13 cellular contexts compared by ENCODE assay signal in the genomic region with DNA sequence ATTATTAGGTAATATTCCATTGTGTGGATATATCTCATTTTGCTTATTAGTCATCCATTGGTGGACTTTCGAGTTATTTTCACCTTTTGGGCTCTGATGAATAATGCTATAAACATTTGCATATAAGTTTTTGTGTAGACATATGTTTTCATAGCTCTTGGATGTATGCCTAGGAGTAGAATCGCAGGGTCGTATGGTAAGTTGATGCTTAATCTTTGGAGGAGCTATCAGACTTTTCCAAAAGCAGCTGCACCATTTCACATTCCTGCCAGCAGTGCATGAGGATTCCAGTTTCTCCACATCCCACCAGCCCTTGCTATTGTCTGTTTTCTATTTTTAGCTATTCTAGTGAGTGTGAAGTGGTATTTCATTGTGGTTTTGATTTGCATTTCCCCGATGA.
DNase-seq lines count a peak whose midpoint lies in the region; ATAC-seq, FAIRE-seq and TF ChIP-seq lines count a peak whose summit lies in the region.
"Had no signal": no experiment of that assay in that cellular context is flagged by ENCODE, and none has a peak within 500 bp of the region (broad histone marks: within the 10 kb centered on the region; RNA-seq: fewer than 3 reads in every experiment).

No MANE protein-coding gene starts in this region.

- H3K27me3 ChIP-seq in CD8-positive, alpha-beta memory T cell (ENCODE audit: insufficient read depth, low read length, poor library complexity, severe bottlenecking) = no peaks in the 10 kb centered on the region
- no peaks in the 10 kb centered on the region for H3K27me3 ChIP-seq in upper lobe of right lung
- H3K27me3 ChIP-seq: colonic mucosa had no signal

- no peak overlapping the region for H3K27ac ChIP-seq in CD8-positive, alpha-beta memory T cell (ENCODE audit: low read depth, low read length)
- no peak overlapping the region for H3K27ac ChIP-seq in upper lobe of right lung
- H3K27ac ChIP-seq: colonic mucosa, left ventricle myocardium inferior, RWPE1 had no signal

- intact Hi-C loops in upper lobe of right lung (cut with DNase I) = no loop called here

- H3K4me3 Mint-ChIP-seq in CD8-positive, alpha-beta memory T cell = no peak overlapping the region
- H3K4me3 Mint-ChIP-seq: activated naive CD4-positive, alpha-beta T cell treated with anti-CD3 and anti-CD28 coated beads for 36 hours had no signal

- TF ChIP-seq CTCF in fibroblast of pulmonary artery (IDR thresholded peaks at IDR 0.05; ENCODE audit: low read length, missing control alignments) (peak; percentile 49), upper lobe of right lung (IDR thresholded peaks at IDR 0.05) (no peak)

- FAIRE-seq in frontal cortex (lab: Jason Lieb, UNC) = no peak

- no peaks in the 10 kb centered on the region for H3K9me3 Mint-ChIP-seq in CD8-positive, alpha-beta memory T cell
- H3K9me3 Mint-ChIP-seq: activated naive CD4-positive, alpha-beta T cell treated with anti-CD3 and anti-CD28 coated beads for 36 hours had no signal

- no peak overlapping the region for H3K27ac Mint-ChIP-seq in CD8-positive, alpha-beta memory T cell
- H3K27ac Mint-ChIP-seq: activated naive CD4-positive, alpha-beta T cell treated with anti-CD3 and anti-CD28 coated beads for 36 hours had no signal

- DNase-seq in HCEC 1CT (peak; percentile 34), fibroblast of pulmonary artery (ENCODE audit: low read depth) (peak; percentile 61), renal cortical epithelial cell (ENCODE audit: low read depth) (peak; percentile 49), frontal cortex (ENCODE audit: low spot score in 2 of 2) (no peak), upper lobe of right lung (no peak)
- no peak for DNase-seq in CD8-positive, alpha-beta memory T cell
- DNase-seq: activated naive CD4-positive, alpha-beta T cell treated with anti-CD3 and anti-CD28 coated beads for 36 hours; colonic mucosa; left ventricle myocardium inferior; NCI-H345 had no signal

- POLR2A ChIA-PET in CD8-positive, alpha-beta memory T cell (lab: Charles Lee) = no interaction called here

- no peak overlapping the region for H3K4me3 ChIP-seq in fibroblast of pulmonary artery (replicated peaks; ENCODE audit: low read depth, low read length)
- H3K4me3 ChIP-seq in CD8-positive, alpha-beta memory T cell (ENCODE audit: low read length) = no peak overlapping the region
- H3K4me3 ChIP-seq in upper lobe of right lung = no peak overlapping the region
- H3K4me3 ChIP-seq: colonic mucosa, left ventricle myocardium inferior had no signal

- H3K4me1 Mint-ChIP-seq in CD8-positive, alpha-beta memory T cell = peaks cover 0 to 7% (median 6%) of the 10 kb centered on the region in 3 donors

- no peaks in the 10 kb centered on the region for H3K36me3 ChIP-seq in CD8-positive, alpha-beta memory T cell (ENCODE audit: insufficient read depth, low read length)
- H3K36me3 ChIP-seq in upper lobe of right lung = no peaks in the 10 kb centered on the region
- H3K36me3 ChIP-seq: colonic mucosa, left ventricle myocardium inferior had no signal

- ATAC-seq in SK-N-SH treated with all-trans-retinoic acid at 6 μM for 48 hours (peak; percentile 50), upper lobe of right lung (no peak), HG02798 (IDR thresholded peaks at IDR 0.05; ENCODE audit: poor library complexity, unreplicated experiment) (no peak)

- H3K27me3 Mint-ChIP-seq in CD8-positive, alpha-beta memory T cell = peaks cover 4 to 10% of the 10 kb centered on the region in 2 donors

- no peaks in the 10 kb centered on the region for H3K9me3 ChIP-seq in CD8-positive, alpha-beta memory T cell (ENCODE audit: low read length)
- no peaks in the 10 kb centered on the region for H3K9me3 ChIP-seq in upper lobe of right lung
- H3K9me3 ChIP-seq: colonic mucosa, left ventricle myocardium inferior had no signal

- H3K4me1 ChIP-seq in CD8-positive, alpha-beta memory T cell (ENCODE audit: insufficient read depth, low read length) = no peaks in the 10 kb centered on the region
- H3K4me1 ChIP-seq in upper lobe of right lung = peaks cover 2% of the 10 kb centered on the region
- H3K4me1 ChIP-seq: colonic mucosa, left ventricle myocardium inferior had no signal

- H3K36me3 Mint-ChIP-seq in CD8-positive, alpha-beta memory T cell = no peaks in the 10 kb centered on the region

- CTCF ChIA-PET in CD8-positive, alpha-beta memory T cell (lab: Charles Lee) = interaction anchor here (1.4 kb wide), 1 partner anchor 14 kb away, joined by 4 read pairs; no protein-coding TSS in a partner anchor

TF ChIP-seq in SK-N-SH treated with all-trans-retinoic acid at 6 μM for 48 hours, 23 proteins besides CTCF, POLR2A, EP300 and RAD21:
- no peak for TF ChIP-seq ZC3H10 (CRISPR knock-in tag; IDR thresholded peaks at IDR 0.05)
- no peak for TF ChIP-seq BACH2 (CRISPR knock-in tag; IDR thresholded peaks at IDR 0.05; ENCODE audit: borderline replicate concordance)
- TF ChIP-seq, protein P1, sequence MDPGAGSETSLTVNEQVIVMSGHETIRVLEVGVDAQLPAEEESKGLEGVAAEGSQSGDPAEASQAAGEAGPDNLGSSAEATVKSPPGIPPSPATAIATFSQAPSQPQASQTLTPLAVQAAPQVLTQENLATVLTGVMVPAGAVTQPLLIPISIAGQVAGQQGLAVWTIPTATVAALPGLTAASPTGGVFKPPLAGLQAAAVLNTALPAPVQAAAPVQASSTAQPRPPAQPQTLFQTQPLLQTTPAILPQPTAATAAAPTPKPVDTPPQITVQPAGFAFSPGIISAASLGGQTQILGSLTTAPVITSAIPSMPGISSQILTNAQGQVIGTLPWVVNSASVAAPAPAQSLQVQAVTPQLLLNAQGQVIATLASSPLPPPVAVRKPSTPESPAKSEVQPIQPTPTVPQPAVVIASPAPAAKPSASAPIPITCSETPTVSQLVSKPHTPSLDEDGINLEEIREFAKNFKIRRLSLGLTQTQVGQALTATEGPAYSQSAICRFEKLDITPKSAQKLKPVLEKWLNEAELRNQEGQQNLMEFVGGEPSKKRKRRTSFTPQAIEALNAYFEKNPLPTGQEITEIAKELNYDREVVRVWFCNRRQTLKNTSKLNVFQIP (CRISPR knock-in tag; IDR thresholded peaks at IDR 0.05; ENCODE audit: borderline replicate concordance, low read depth) = no peak
- TF ChIP-seq OSR1 (CRISPR knock-in tag; IDR thresholded peaks at IDR 0.05) = no peak
- no peak for TF ChIP-seq ISL1 (CRISPR knock-in tag; IDR thresholded peaks at IDR 0.05)
- no peak for TF ChIP-seq GLIS3 (CRISPR knock-in tag; IDR thresholded peaks at IDR 0.05)
- no peak for TF ChIP-seq ZNF565 (CRISPR knock-in tag; conservative IDR thresholded peaks at IDR 0.05; ENCODE audit: low read depth)
- no peak for TF ChIP-seq TCF4 (CRISPR knock-in tag; IDR thresholded peaks at IDR 0.05; ENCODE audit: borderline replicate concordance)
- no peak for TF ChIP-seq PPARA (CRISPR knock-in tag; IDR thresholded peaks at IDR 0.05; ENCODE audit: borderline replicate concordance)

Comparison
In these comparisons a context has a peak if more than half of its experiments do, and no peak if none do; other contexts are left out.
1. DNase-seq: peak in HCEC 1CT (single experiment), fibroblast of pulmonary artery (single experiment) and renal cortical epithelial cell (single experiment); none in CD8-positive, alpha-beta memory T cell (0 of 5), frontal cortex (0 of 2) and upper lobe of right lung (single experiment).